In genomic region chr12:115000038-115000437, GRCh38 we compare ENCODE assay signal across 13 cellular contexts.
DNase-seq lines count a peak whose midpoint lies in the region; ATAC-seq and TF ChIP-seq lines count a peak whose summit lies in the region.
"Had no signal": no experiment of that assay in that cellular context is flagged by ENCODE, and none has a peak within 500 bp of the region (broad histone marks: within the 10 kb centered on the region; RNA-seq: fewer than 3 reads in every experiment).

No MANE protein-coding gene starts in this region.

- intact Hi-C loops in OCI-LY7 (cut with micrococcal nuclease; ENCODE audit: unreplicated experiment): no loop called here

- H3K4me1 ChIP-seq in BE2C (peaks cover 45% of the 10 kb centered on the region), OCI-LY7 (ENCODE audit: insufficient read depth, low read length, poor library complexity, severe bottlenecking) (peaks cover 62% of the 10 kb centered on the region), foreskin keratinocyte (no peaks in the 10 kb centered on the region)

- TF ChIP-seq CTCF in BE2C (IDR thresholded peaks at IDR 0.05; ENCODE audit: low read depth, low read length): no peak
- no peak for TF ChIP-seq CTCF in OCI-LY7 (conservative IDR thresholded peaks at IDR 0.05; ENCODE audit: low read length)
- TF ChIP-seq CTCF in foreskin keratinocyte (conservative IDR thresholded peaks at IDR 0.05): no peak

- POLR2A ChIA-PET in OCI-LY7 (lab: Charles Lee): no interaction called here

- no peaks in the 10 kb centered on the region for H3K79me2 ChIP-seq in OCI-LY7 (ENCODE audit: insufficient read depth, low read depth, low read length)

- peak overlapping the region; percentile 47 for H3K4me2 ChIP-seq in OCI-LY7 (ENCODE audit: low read length)

- no peak overlapping the region for H3K4me3 ChIP-seq in BE2C (ENCODE audit: low read depth, low read length)
- no peak overlapping the region for H3K4me3 ChIP-seq in OCI-LY7 (ENCODE audit: low read depth, low read length, poor library complexity, severe bottlenecking)

- H3K27ac ChIP-seq in OCI-LY7 (ENCODE audit: low read depth, low read length, poor library complexity, severe bottlenecking) (peak overlapping the region; percentile 77), foreskin keratinocyte (no peak overlapping the region)

- CTCF ChIA-PET in OCI-LY7 (lab: Charles Lee; ENCODE audit: unreplicated experiment): no interaction called here

- peak overlapping the region; percentile 78; the same call in 1 of the 2 replicates for H2AFZ ChIP-seq in OCI-LY7 (ENCODE audit: low read length)

- DNase-seq in BE2C (peak; percentile 77), H4 (ENCODE audit: low spot score) (peak; percentile 40), OCI-LY7 (ENCODE audit: low spot score) (peak; percentile 94), foreskin keratinocyte (peak in 1 of 2 donors; percentile 65), NCI-H2171 treated with DMSO at 0.1 percent for 48 hours (lab: John Stamatoyannopoulos, UW) (no peak)
- DNase-seq: activated CD4-positive, alpha-beta T cell treated with anti-CD3 and anti-CD28 coated beads, Interleukin-2, amount 50 U/mL, for 48 hours; CD4-positive, CD25-positive, alpha-beta regulatory T cell; NCI-H146; SHP77 treated with DMSO at 0.1 percent for 48 hours had no signal

- H3K9me3 ChIP-seq in BE2C (no peaks in the 10 kb centered on the region), OCI-LY7 (ENCODE audit: low read length) (peaks cover 15% of the 10 kb centered on the region; the same call in 1 of the 2 replicates)

- no peaks in the 10 kb centered on the region for H3K27me3 ChIP-seq in BE2C
- H3K27me3 ChIP-seq in foreskin keratinocyte: no peaks in the 10 kb centered on the region

- no peaks in the 10 kb centered on the region for H4K20me1 ChIP-seq in OCI-LY7 (ENCODE audit: insufficient read depth, low read length)

- BruUV-seq in OCI-LY7 (replicated peaks; lab: Mats Ljungman, UMichigan): no TSS peak

- peak; percentile 47 for ATAC-seq in foreskin keratinocyte
- no peak for ATAC-seq in GM18520 (IDR thresholded peaks at IDR 0.05; ENCODE audit: unreplicated experiment)
- no peak for ATAC-seq in HG03378 (IDR thresholded peaks at IDR 0.05; ENCODE audit: unreplicated experiment)
- ATAC-seq in HG03045 (IDR thresholded peaks at IDR 0.05; ENCODE audit: unreplicated experiment): no peak
- ATAC-seq: natural killer cell treated with Interleukin-12 subunit alpha and Interleukin-12 subunit beta and Interleukin-15 and Interleukin-18, amount 100 ng/mL, for 72 hours had no signal

- H3K36me3 ChIP-seq in BE2C (no peaks in the 10 kb centered on the region), OCI-LY7 (ENCODE audit: insufficient read depth, low read length) (peaks cover 3% of the 10 kb centered on the region; the same call in 1 of the 2 replicates)

- H3K9me2 ChIP-seq in OCI-LY7 (ENCODE audit: insufficient read depth, low read length): no peaks in the 10 kb centered on the region
